Comparison of ENCODE assay signal across 34 cellular contexts in genomic region chr13:113849546-113849945, GRCh38. TPM values are rescaled to one million over a fixed set of nuclear protein-coding genes. Genes with fewer than 3 reads are reported as not detected.
A peak's percentile ranks its signal among the peaks of the same experiment; 100 is the strongest.
DNase-seq lines count a peak whose midpoint lies in the region; ATAC-seq and TF ChIP-seq lines count a peak whose summit lies in the region.
"Had no signal": no experiment of that assay in that cellular context is flagged by ENCODE, and none has a peak within 500 bp of the region (broad histone marks: within the 10 kb centered on the region; RNA-seq: fewer than 3 reads in every experiment).

No MANE protein-coding gene starts in this region.

- H3K9me3 Mint-ChIP-seq in glutamatergic neuron (ENCODE audit: unreplicated experiment) = no peaks in the 10 kb centered on the region
- no peaks in the 10 kb centered on the region for H3K9me3 Mint-ChIP-seq in activated naive CD8-positive, alpha-beta T cell treated with anti-CD3 and anti-CD28 coated beads for 36 hours
- H3K9me3 Mint-ChIP-seq: activated B cell treated with CpG ODN at 0.5 μM for 24 hours; CD4-positive, alpha-beta T cell; dendritic cell treated with granulocyte-macrophage colony-stimulating factor and Interleukin-4, amounts not matched to agents 40 ng/mL and 50 ng/mL, for 4 days; endodermal cell; H9; mesothelial cell of epicardium; T-helper 1 cell treated with Interleukin-12 subunit alpha and Interleukin-12 subunit beta and Interleukin-4 antibody, amounts not matched to agents 30 μg/mL and 1 μg/mL, for 36 hours had no signal

- H3K27ac ChIP-seq in PC-9 (peak overlapping the region; percentile 62), upper lobe of right lung (no peak overlapping the region)
- H3K27ac ChIP-seq: SK-N-MC, thyroid gland had no signal

- no peak overlapping the region for H3K27ac Mint-ChIP-seq in glutamatergic neuron (ENCODE audit: unreplicated experiment)
- no peak overlapping the region for H3K27ac Mint-ChIP-seq in activated naive CD8-positive, alpha-beta T cell treated with anti-CD3 and anti-CD28 coated beads for 36 hours
- H3K27ac Mint-ChIP-seq: activated B cell treated with CpG ODN at 0.5 μM for 24 hours; activated naive CD8-positive, alpha-beta T cell; CD4-positive, alpha-beta T cell; dendritic cell treated with granulocyte-macrophage colony-stimulating factor and Interleukin-4, amounts not matched to agents 40 ng/mL and 50 ng/mL, for 4 days; endodermal cell; mesothelial cell of epicardium; T-helper 1 cell treated with Interleukin-12 subunit alpha and Interleukin-12 subunit beta and Interleukin-4 antibody, amounts not matched to agents 30 μg/mL and 1 μg/mL, for 36 hours had no signal

- no peak for TF ChIP-seq CTCF in PC-9 (conservative IDR thresholded peaks at IDR 0.05)
- TF ChIP-seq CTCF in epithelial cell of esophagus (IDR thresholded peaks at IDR 0.05; ENCODE audit: insufficient read depth, low read depth, low read length, missing control alignments) = no peak
- TF ChIP-seq CTCF in glutamatergic neuron (IDR thresholded peaks at IDR 0.05; ENCODE audit: partially characterized antibody, unreplicated experiment) = no peak
- TF ChIP-seq CTCF in upper lobe of right lung (IDR thresholded peaks at IDR 0.05) = no peak

- no peak overlapping the region for H3K4me3 ChIP-seq in H7 (ENCODE audit: insufficient read depth, low read depth, low read length)
- H3K4me3 ChIP-seq in PC-9 = no peak overlapping the region
- no peak overlapping the region for H3K4me3 ChIP-seq in epithelial cell of esophagus (ENCODE audit: low read length)
- no peak overlapping the region for H3K4me3 ChIP-seq in upper lobe of right lung
- H3K4me3 ChIP-seq: gastrocnemius medialis, SK-N-MC, stomach, thyroid gland had no signal

- peaks cover 7% of the 10 kb centered on the region for H3K4me1 Mint-ChIP-seq in glutamatergic neuron (ENCODE audit: low read depth, unreplicated experiment)
- peaks cover 36% of the 10 kb centered on the region for H3K4me1 Mint-ChIP-seq in activated naive CD8-positive, alpha-beta T cell treated with anti-CD3 and anti-CD28 coated beads for 36 hours

- H3K27me3 ChIP-seq in H7 (ENCODE audit: control insufficient read depth, insufficient read depth, low read length) (no peaks in the 10 kb centered on the region), PC-9 (ENCODE audit: insufficient read depth, low read depth) (no peaks in the 10 kb centered on the region), upper lobe of right lung (no peaks in the 10 kb centered on the region)
- H3K27me3 ChIP-seq: gastrocnemius medialis, stomach, thyroid gland had no signal

- H3K36me3 ChIP-seq in H7 (replicated peaks; ENCODE audit: control insufficient read depth, insufficient read depth, low read length) (no peaks in the 10 kb centered on the region), PC-9 (ENCODE audit: low read depth) (0 out of 2 replicates have a peak, but pooled peaks cover 3% of the 10 kb centered on the region), upper lobe of right lung (peaks cover 14% of the 10 kb centered on the region)
- H3K36me3 ChIP-seq: gastrocnemius medialis, thyroid gland had no signal

- no peaks in the 10 kb centered on the region for H3K36me3 Mint-ChIP-seq in glutamatergic neuron (ENCODE audit: unreplicated experiment)
- H3K36me3 Mint-ChIP-seq in activated naive CD8-positive, alpha-beta T cell treated with anti-CD3 and anti-CD28 coated beads for 36 hours = no peaks in the 10 kb centered on the region
- H3K36me3 Mint-ChIP-seq: activated naive CD8-positive, alpha-beta T cell; mesothelial cell of epicardium had no signal

- intact Hi-C loops in PC-9 (cut with micrococcal nuclease; ENCODE audit: unreplicated experiment) = no loop called here
- intact Hi-C loops in upper lobe of right lung (cut with DNase I) = no loop called here

- H3K9me3 ChIP-seq in PC-9 (ENCODE audit: insufficient read depth, low read depth) (no peaks in the 10 kb centered on the region), upper lobe of right lung (no peaks in the 10 kb centered on the region)
- H3K9me3 ChIP-seq: gastrocnemius medialis, stomach, thyroid gland had no signal

- H3K4me3 Mint-ChIP-seq in glutamatergic neuron (ENCODE audit: unreplicated experiment) = no peak overlapping the region
- H3K4me3 Mint-ChIP-seq in activated naive CD8-positive, alpha-beta T cell treated with anti-CD3 and anti-CD28 coated beads for 36 hours = no peak overlapping the region
- H3K4me3 Mint-ChIP-seq: activated B cell treated with CpG ODN at 0.5 μM for 24 hours; activated naive CD8-positive, alpha-beta T cell; CD4-positive, alpha-beta T cell; dendritic cell treated with granulocyte-macrophage colony-stimulating factor and Interleukin-4, amounts not matched to agents 40 ng/mL and 50 ng/mL, for 4 days; endodermal cell; H9; mesothelial cell of epicardium; T-helper 1 cell treated with Interleukin-12 subunit alpha and Interleukin-12 subunit beta and Interleukin-4 antibody, amounts not matched to agents 30 μg/mL and 1 μg/mL, for 36 hours had no signal

- no peaks in the 10 kb centered on the region for H3K79me2 ChIP-seq in PC-9 (ENCODE audit: low read depth)

- no peaks in the 10 kb centered on the region for H4K20me1 ChIP-seq in PC-9 (ENCODE audit: insufficient read depth)

- no TSS peak for BruUV-seq in PC-9 (replicated peaks; lab: Mats Ljungman, UMichigan)

- no peaks in the 10 kb centered on the region for H3K27me3 Mint-ChIP-seq in glutamatergic neuron (ENCODE audit: unreplicated experiment)
- peaks cover 6% of the 10 kb centered on the region for H3K27me3 Mint-ChIP-seq in activated naive CD8-positive, alpha-beta T cell treated with anti-CD3 and anti-CD28 coated beads for 36 hours

- CTCF ChIA-PET in PC-9 (lab: Charles Lee) = no interaction called here

- H3K4me2 ChIP-seq in PC-9 = peak overlapping the region; percentile 55

- H2AFZ ChIP-seq in PC-9 = no peak overlapping the region

- ATAC-seq in upper lobe of right lung = no peak

- H3K4me1 ChIP-seq in PC-9 (replicated peaks; ENCODE audit: insufficient read depth) (peaks cover 25% of the 10 kb centered on the region), upper lobe of right lung (peaks cover 26% of the 10 kb centered on the region)

- no peaks in the 10 kb centered on the region for H3K9me2 ChIP-seq in PC-9 (ENCODE audit: insufficient read depth)

- H3F3A ChIP-seq in PC-9 (ENCODE audit: insufficient read depth, low read depth) = peaks cover 3% of the 10 kb centered on the region; the same call in 1 of the 2 replicates

- POLR2A ChIA-PET in PC-9 (lab: Charles Lee; ENCODE audit: unreplicated experiment) = no interaction called here

- peak; percentile 16 for DNase-seq in H7
- peak in 1 of 2 experiments; percentile 72 for DNase-seq in PC-9
- DNase-seq in epithelial cell of esophagus (ENCODE audit: low read depth) = peak; percentile 80
- DNase-seq in renal cortical epithelial cell (ENCODE audit: low read depth) = peak; percentile 67
- DNase-seq in glutamatergic neuron = no peak
- no peak for DNase-seq in activated naive CD8-positive, alpha-beta T cell treated with anti-CD3 and anti-CD28 coated beads for 36 hours
- no peak for DNase-seq in upper lobe of right lung
- DNase-seq in hepatic stellate cell (ENCODE audit: low spot score) = no peak
- DNase-seq: activated B cell treated with CpG ODN at 0.5 μM for 24 hours; activated CD4-positive, alpha-beta T cell treated with anti-CD3 and anti-CD28 coated beads, Interleukin-2, amount 50 U/mL, for 1 hour; activated effector memory CD4-positive, alpha-beta T cell treated with Interleukin-2 at 50 U/mL for 16 hours; activated T-cell treated with anti-CD3 and anti-CD28 coated beads, Interleukin-2, amount 50 U/mL, for 1 hour; caudate nucleus; CD4-positive, alpha-beta T cell; DND-41; gastrocnemius medialis; hypothalamus; Kasumi-1; left ventricle myocardium superior; MV-4-11; NCI-H1436 treated with DMSO at 0.1 percent for 48 hours; NCI-H2081 treated with DMSO at 0.1 percent for 48 hours; NCI-H774; stimulated activated CD4-positive, alpha-beta T cell treated with anti-CD3 and anti-CD28 coated beads, Interleukin-12 subunit alpha, Interleukin-12 subunit beta, amount 100 ng/mL, for 4 hours; stimulated activated CD4-positive, alpha-beta T cell treated with anti-CD3 and anti-CD28 coated beads, Interleukin-2, amount 100 ng/mL, for 48 hours; thyroid gland had no signal

RNA-seq across cellular contexts. Expression of gene GAS6, which starts 14.3 kb away (rescaled TPM):
- 9.1 and 15.1 TPM in 2 replicates for total RNA-seq in H7 (2014; rRNA removed; shearing (Covaris generic))
- total RNA-seq in PC-9 (2021) (92.9 and 93.8 TPM in 2 replicates), renal cortical epithelial cell (174 and 236 TPM in 2 replicates), glutamatergic neuron (ENCODE audit: unreplicated experiment) (47.6 TPM), upper lobe of right lung (197 TPM)
- total RNA-seq in activated naive CD8-positive, alpha-beta T cell treated with anti-CD3 and anti-CD28 coated beads for 36 hours = under 1 TPM; 0.16 to 0.27 TPM

Comparison
In these comparisons a context has a peak if more than half of its experiments do, and no peak if none do; other contexts are left out.
1. DNase-seq: peak in H7 (single experiment), epithelial cell of esophagus (single experiment) and renal cortical epithelial cell (single experiment); none in glutamatergic neuron (single experiment), activated naive CD8-positive, alpha-beta T cell treated with anti-CD3 and anti-CD28 coated beads for 36 hours (single experiment), upper lobe of right lung (single experiment) and hepatic stellate cell (single experiment).